1 cellular context compared by ENCODE assay signal in genomic region chr7:94245500-94245899, GRCh38.
TF ChIP-seq lines count a peak whose summit lies in the region.

No MANE protein-coding gene starts in this region.

TF ChIP-seq in GM23338, 12 proteins besides CTCF, POLR2A, EP300 and RAD21:
- no peak for TF ChIP-seq REST (IDR thresholded peaks at IDR 0.05; ENCODE audit: unreplicated experiment)
- no peak for TF ChIP-seq POLR2AphosphoS5 (IDR thresholded peaks at IDR 0.05; ENCODE audit: low read depth)
- no peak for TF ChIP-seq ZNF114 (CRISPR knock-in tag; IDR thresholded peaks at IDR 0.05)
- no peak for TF ChIP-seq NANOG (IDR thresholded peaks at IDR 0.05; ENCODE audit: borderline replicate concordance)
- TF ChIP-seq STAT1 (IDR thresholded peaks at IDR 0.05; ENCODE audit: unreplicated experiment): no peak
- TF ChIP-seq JUNB (IDR thresholded peaks at IDR 0.05; ENCODE audit: unreplicated experiment): no peak
- no peak for TF ChIP-seq ZNF331 (CRISPR knock-in tag; IDR thresholded peaks at IDR 0.05; ENCODE audit: low read depth)
- no peak for TF ChIP-seq EZH2phosphoT487 (IDR thresholded peaks at IDR 0.05; ENCODE audit: unreplicated experiment)
- TF ChIP-seq CREB1 (CRISPR knock-in tag; IDR thresholded peaks at IDR 0.05; ENCODE audit: low read depth): no peak
- no peak for TF ChIP-seq ETS1 (IDR thresholded peaks at IDR 0.05)
- TF ChIP-seq ZNF462 (CRISPR knock-in tag; IDR thresholded peaks at IDR 0.05): no peak
- TF ChIP-seq EZH2 (IDR thresholded peaks at IDR 0.05; ENCODE audit: low read depth, unreplicated experiment): no peak
